Comparison of ENCODE assay signal across 17 cellular contexts in the genomic region with DNA sequence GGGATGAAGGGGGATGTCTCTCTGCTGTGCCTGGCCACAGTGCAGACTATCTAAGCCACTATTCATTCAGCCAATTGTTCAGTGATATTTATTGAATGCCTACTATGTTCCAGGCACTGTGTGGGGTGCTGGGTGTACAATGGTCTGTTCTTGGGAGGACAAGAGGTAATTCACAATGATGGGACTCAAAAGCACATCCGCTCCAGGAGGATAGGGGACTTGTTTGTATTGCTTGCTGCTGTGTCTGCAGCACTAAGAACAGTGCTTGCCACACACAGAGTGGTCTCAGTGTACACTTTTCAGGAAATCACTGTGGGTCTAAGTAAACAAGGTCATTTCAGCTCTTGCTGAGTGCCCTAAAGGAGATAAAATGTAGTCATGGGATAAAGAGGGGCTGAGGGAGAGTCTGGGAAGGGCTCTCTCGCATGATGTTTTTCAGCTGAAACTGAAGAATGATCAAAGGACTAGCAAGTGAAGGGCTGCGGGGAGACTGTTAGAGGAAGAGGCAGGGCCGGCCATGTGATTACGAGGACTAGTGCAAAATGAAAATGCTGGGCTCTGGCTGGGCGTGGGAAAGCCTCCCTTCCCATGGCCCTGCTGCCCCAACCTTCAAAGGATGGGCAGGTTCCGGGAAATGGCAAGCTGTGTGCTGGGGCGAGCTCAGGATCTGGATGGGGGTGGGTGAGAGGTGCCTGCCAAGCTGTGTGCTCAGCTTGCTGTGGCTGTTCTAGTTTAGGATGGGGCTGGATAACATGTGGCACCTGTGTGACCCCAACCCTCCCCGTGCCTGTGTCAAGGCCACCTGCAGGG. TPM values are rescaled to one million over a fixed set of nuclear protein-coding genes. Genes with fewer than 3 reads are reported as not detected.
A peak's percentile ranks its signal among the peaks of the same experiment; 100 is the strongest.
DNase-seq lines count a peak whose midpoint lies in the region; ATAC-seq and TF ChIP-seq lines count a peak whose summit lies in the region.
"Had no signal": no experiment of that assay in that cellular context is flagged by ENCODE, and none has a peak within 500 bp of the region (broad histone marks: within the 10 kb centered on the region; RNA-seq: fewer than 3 reads in every experiment).

No MANE protein-coding gene starts in this region.

- POLR2A ChIA-PET in activated CD8-positive, alpha-beta T cell treated with anti-CD3 and anti-CD28 coated beads, Interleukin-2, amount 10 ng/mL, durations not matched to agents 7 days and 5 days (lab: Charles Lee), result no interaction called here
- POLR2A ChIA-PET in activated CD8-positive, alpha-beta T cell treated with anti-CD3 and anti-CD28 coated beads for 36 hours (lab: Charles Lee), result no interaction called here

- H3K27me3 Mint-ChIP-seq in activated CD8-positive, alpha-beta T cell treated with anti-CD3 and anti-CD28 coated beads, Interleukin-2, amount 10 ng/mL, durations not matched to agents 7 days and 5 days (ENCODE audit: low read depth), result no peaks in the 10 kb centered on the region
- no peaks in the 10 kb centered on the region for H3K27me3 Mint-ChIP-seq in activated CD8-positive, alpha-beta T cell treated with anti-CD3 and anti-CD28 coated beads for 36 hours
- H3K27me3 Mint-ChIP-seq in brain, result no peaks in the 10 kb centered on the region
- H3K27me3 Mint-ChIP-seq in activated T-cell treated with anti-CD3 and anti-CD28 coated beads, Interleukin-2, amount 50 U/mL, for 24 hours, result no peaks in the 10 kb centered on the region
- H3K27me3 Mint-ChIP-seq: activated B cell treated with CpG ODN at 0.5 μM for 24 hours; CD4-positive, alpha-beta memory T cell had no signal

- intact Hi-C loops in activated CD8-positive, alpha-beta T cell treated with anti-CD3 and anti-CD28 coated beads for 36 hours (cut with micrococcal nuclease), result no loop called here

- no peak for ATAC-seq in activated CD8-positive, alpha-beta T cell treated with anti-CD3 and anti-CD28 coated beads, Interleukin-2, amount 10 ng/mL, durations not matched to agents 7 days and 5 days
- ATAC-seq in activated CD8-positive, alpha-beta T cell treated with anti-CD3 and anti-CD28 coated beads for 36 hours, result no peak
- ATAC-seq in HG03521 (IDR thresholded peaks at IDR 0.05; ENCODE audit: unreplicated experiment), result no peak
- ATAC-seq: body of pancreas, GM12878, left lung had no signal

- peaks cover 5% of the 10 kb centered on the region for H3K4me1 Mint-ChIP-seq in activated CD8-positive, alpha-beta T cell treated with anti-CD3 and anti-CD28 coated beads, Interleukin-2, amount 10 ng/mL, durations not matched to agents 7 days and 5 days (ENCODE audit: low read depth)
- H3K4me1 Mint-ChIP-seq in activated CD8-positive, alpha-beta T cell treated with anti-CD3 and anti-CD28 coated beads for 36 hours (ENCODE audit: low read depth), result no peaks in the 10 kb centered on the region
- peaks cover 18% of the 10 kb centered on the region for H3K4me1 Mint-ChIP-seq in brain
- H3K4me1 Mint-ChIP-seq in activated T-cell treated with anti-CD3 and anti-CD28 coated beads, Interleukin-2, amount 50 U/mL, for 24 hours (ENCODE audit: low read depth), result peaks cover 2% of the 10 kb centered on the region
- H3K4me1 Mint-ChIP-seq: activated B cell treated with CpG ODN at 0.5 μM for 24 hours had no signal

- no peak overlapping the region for H3K4me3 Mint-ChIP-seq in activated CD8-positive, alpha-beta T cell treated with anti-CD3 and anti-CD28 coated beads, Interleukin-2, amount 10 ng/mL, durations not matched to agents 7 days and 5 days
- H3K4me3 Mint-ChIP-seq in activated CD8-positive, alpha-beta T cell treated with anti-CD3 and anti-CD28 coated beads for 36 hours, result no peak overlapping the region
- H3K4me3 Mint-ChIP-seq in brain, result peak overlapping the region in 1 of 5 experiments; percentile 6
- H3K4me3 Mint-ChIP-seq in activated T-cell treated with anti-CD3 and anti-CD28 coated beads, Interleukin-2, amount 50 U/mL, for 24 hours, result no peak overlapping the region
- H3K4me3 Mint-ChIP-seq: activated B cell treated with CpG ODN at 0.5 μM for 24 hours had no signal

- peak overlapping the region; percentile 31 for H3K27ac Mint-ChIP-seq in activated CD8-positive, alpha-beta T cell treated with anti-CD3 and anti-CD28 coated beads, Interleukin-2, amount 10 ng/mL, durations not matched to agents 7 days and 5 days
- H3K27ac Mint-ChIP-seq in activated CD8-positive, alpha-beta T cell treated with anti-CD3 and anti-CD28 coated beads for 36 hours, result no peak overlapping the region
- H3K27ac Mint-ChIP-seq in brain, result peak overlapping the region; percentile 15 to 87 (median 58)
- no peak overlapping the region for H3K27ac Mint-ChIP-seq in activated T-cell treated with anti-CD3 and anti-CD28 coated beads, Interleukin-2, amount 50 U/mL, for 24 hours
- H3K27ac Mint-ChIP-seq: activated B cell treated with CpG ODN at 0.5 μM for 24 hours had no signal

- H3K36me3 Mint-ChIP-seq in activated CD8-positive, alpha-beta T cell treated with anti-CD3 and anti-CD28 coated beads, Interleukin-2, amount 10 ng/mL, durations not matched to agents 7 days and 5 days (ENCODE audit: low read depth), result no peaks in the 10 kb centered on the region
- no peaks in the 10 kb centered on the region for H3K36me3 Mint-ChIP-seq in activated CD8-positive, alpha-beta T cell treated with anti-CD3 and anti-CD28 coated beads for 36 hours (ENCODE audit: low read depth)
- peaks cover 18% of the 10 kb centered on the region for H3K36me3 Mint-ChIP-seq in brain
- H3K36me3 Mint-ChIP-seq in activated T-cell treated with anti-CD3 and anti-CD28 coated beads, Interleukin-2, amount 50 U/mL, for 24 hours (ENCODE audit: low read depth), result peaks cover 5% of the 10 kb centered on the region

- TF ChIP-seq CTCF in activated CD8-positive, alpha-beta T cell treated with anti-CD3 and anti-CD28 coated beads for 36 hours (IDR thresholded peaks at IDR 0.05), result no peak
- no peak for TF ChIP-seq CTCF in brain (conservative IDR thresholded peaks at IDR 0.05)

- no peaks in the 10 kb centered on the region for H3K9me3 Mint-ChIP-seq in activated CD8-positive, alpha-beta T cell treated with anti-CD3 and anti-CD28 coated beads, Interleukin-2, amount 10 ng/mL, durations not matched to agents 7 days and 5 days (ENCODE audit: insufficient read depth)
- no peaks in the 10 kb centered on the region for H3K9me3 Mint-ChIP-seq in activated CD8-positive, alpha-beta T cell treated with anti-CD3 and anti-CD28 coated beads for 36 hours
- H3K9me3 Mint-ChIP-seq in brain, result peaks cover 0 to 6% (median 0%) of the 10 kb centered on the region in 5 experiments
- H3K9me3 Mint-ChIP-seq in activated T-cell treated with anti-CD3 and anti-CD28 coated beads, Interleukin-2, amount 50 U/mL, for 24 hours, result no peaks in the 10 kb centered on the region
- H3K9me3 Mint-ChIP-seq: activated B cell treated with CpG ODN at 0.5 μM for 24 hours; CD4-positive, alpha-beta memory T cell had no signal

- CTCF ChIA-PET in activated CD8-positive, alpha-beta T cell treated with anti-CD3 and anti-CD28 coated beads, Interleukin-2, amount 10 ng/mL, durations not matched to agents 7 days and 5 days (lab: Charles Lee), result interaction anchor here (1.0 kb wide), 1 partner anchor 23 kb away, joined by 3 read pairs; no protein-coding TSS in a partner anchor
- CTCF ChIA-PET in activated CD8-positive, alpha-beta T cell treated with anti-CD3 and anti-CD28 coated beads for 36 hours (lab: Charles Lee), result no interaction called here

- no peak for DNase-seq in activated CD8-positive, alpha-beta T cell treated with anti-CD3 and anti-CD28 coated beads, Interleukin-2, amount 10 ng/mL, durations not matched to agents 7 days and 5 days
- no peak for DNase-seq in activated CD8-positive, alpha-beta T cell treated with anti-CD3 and anti-CD28 coated beads for 36 hours
- DNase-seq in left kidney (ENCODE audit: low read depth, low spot score) (peak; percentile 56), substantia nigra (lab: John Stamatoyannopoulos, UW) (peak in 44 of 49 donors; percentile 10 to 86 (median 48)), EL (no peak)
- DNase-seq in activated T-cell treated with anti-CD3 and anti-CD28 coated beads, Interleukin-2, amount 50 U/mL, for 24 hours, result no peak
- DNase-seq: activated B cell treated with CpG ODN at 0.5 μM for 24 hours; activated naive CD4-positive, alpha-beta T cell; body of pancreas; CD4-positive, alpha-beta memory T cell; effector CD4-positive, alpha-beta T cell; left lung; NCI-H1417; stimulated activated naive CD4-positive, alpha-beta T cell treated with Interleukin-2 at 50 U/mL for 16 hours had no signal

- peak overlapping the region; percentile 96 for H3K27ac ChIP-seq in substantia nigra (ENCODE audit: low read depth, low read length, poor library complexity, severe bottlenecking)
- H3K27ac ChIP-seq: body of pancreas, left lung had no signal

RNA-seq across cellular contexts. Expression of gene ADCK1, which starts 39.1 kb away (rescaled TPM):
- total RNA-seq in activated CD8-positive, alpha-beta T cell treated with anti-CD3 and anti-CD28 coated beads, Interleukin-2, amount 10 ng/mL, durations not matched to agents 7 days and 5 days, result 1 to 10 TPM; 2.7 to 3.3 TPM
- 1 to 10 TPM; 5.2 to 5.6 TPM for total RNA-seq in activated CD8-positive, alpha-beta T cell treated with anti-CD3 and anti-CD28 coated beads for 36 hours
- 6.0 TPM for polyA plus RNA-seq in brain (ENCODE audit: insufficient read depth, low read depth, low replicate concordance)

Comparison
In these comparisons a context has a peak if more than half of its experiments do, and no peak if none do; other contexts are left out.
1. H3K27ac Mint-ChIP-seq: peak in activated CD8-positive, alpha-beta T cell treated with anti-CD3 and anti-CD28 coated beads, Interleukin-2, amount 10 ng/mL, durations not matched to agents 7 days and 5 days (single experiment) and brain (5 of 5); none in activated CD8-positive, alpha-beta T cell treated with anti-CD3 and anti-CD28 coated beads for 36 hours (single experiment) and activated T-cell treated with anti-CD3 and anti-CD28 coated beads, Interleukin-2, amount 50 U/mL, for 24 hours (single experiment).
2. DNase-seq: peak in left kidney (single experiment) and substantia nigra (44 of 49); none in activated CD8-positive, alpha-beta T cell treated with anti-CD3 and anti-CD28 coated beads, Interleukin-2, amount 10 ng/mL, durations not matched to agents 7 days and 5 days (single experiment), activated CD8-positive, alpha-beta T cell treated with anti-CD3 and anti-CD28 coated beads for 36 hours (single experiment), EL (single experiment) and activated T-cell treated with anti-CD3 and anti-CD28 coated beads, Interleukin-2, amount 50 U/mL, for 24 hours (single experiment).